1 cellular context compared by ENCODE assay signal in the genomic region with DNA sequence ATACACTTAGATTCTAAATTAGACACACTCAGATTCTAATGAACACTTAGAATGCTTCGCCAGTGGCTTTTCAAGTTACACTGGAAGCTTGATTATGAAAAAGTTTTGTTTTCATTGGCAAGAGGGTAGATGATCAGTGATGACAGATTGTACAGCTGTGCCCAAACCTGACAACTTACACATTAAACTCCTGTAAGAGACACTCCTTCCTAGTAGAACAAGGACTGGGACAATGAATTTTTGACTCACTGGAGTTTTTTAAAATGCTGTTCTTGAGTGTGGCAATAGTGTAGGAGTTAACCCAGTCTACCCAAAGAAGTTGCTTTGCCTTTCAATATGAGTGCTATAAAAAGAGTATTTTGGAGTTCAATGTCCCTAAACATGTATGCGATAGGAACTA.
TF ChIP-seq lines count a peak whose summit lies in the region.

No MANE protein-coding gene starts in this region.

TF ChIP-seq in HEK293, 187 proteins besides CTCF, POLR2A, EP300 and RAD21 (continued from another document):
- TF ChIP-seq, protein P1, sequence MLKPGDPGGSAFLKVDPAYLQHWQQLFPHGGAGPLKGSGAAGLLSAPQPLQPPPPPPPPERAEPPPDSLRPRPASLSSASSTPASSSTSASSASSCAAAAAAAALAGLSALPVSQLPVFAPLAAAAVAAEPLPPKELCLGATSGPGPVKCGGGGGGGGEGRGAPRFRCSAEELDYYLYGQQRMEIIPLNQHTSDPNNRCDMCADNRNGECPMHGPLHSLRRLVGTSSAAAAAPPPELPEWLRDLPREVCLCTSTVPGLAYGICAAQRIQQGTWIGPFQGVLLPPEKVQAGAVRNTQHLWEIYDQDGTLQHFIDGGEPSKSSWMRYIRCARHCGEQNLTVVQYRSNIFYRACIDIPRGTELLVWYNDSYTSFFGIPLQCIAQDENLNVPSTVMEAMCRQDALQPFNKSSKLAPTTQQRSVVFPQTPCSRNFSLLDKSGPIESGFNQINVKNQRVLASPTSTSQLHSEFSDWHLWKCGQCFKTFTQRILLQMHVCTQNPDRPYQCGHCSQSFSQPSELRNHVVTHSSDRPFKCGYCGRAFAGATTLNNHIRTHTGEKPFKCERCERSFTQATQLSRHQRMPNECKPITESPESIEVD (tag by site-specific recombination; IDR thresholded peaks at IDR 0.05), result peak; percentile 45; the same call in 1 of the 2 replicates
- no peak for TF ChIP-seq ZNF366 (tag by site-specific recombination; conservative IDR thresholded peaks at IDR 0.05)
TF ChIP-seq in HEK293: peak in this region for 1.
